22 cellular contexts compared by ENCODE assay signal in genomic region chr10:60490013-60490412, GRCh38.
DNase-seq lines count a peak whose midpoint lies in the region; ATAC-seq and TF ChIP-seq lines count a peak whose summit lies in the region.
"Had no signal": no experiment of that assay in that cellular context is flagged by ENCODE, and none has a peak within 500 bp of the region (broad histone marks: within the 10 kb centered on the region; RNA-seq: fewer than 3 reads in every experiment).

No MANE protein-coding gene starts in this region.

- H3K4me1 ChIP-seq in heart left ventricle = no peaks in the 10 kb centered on the region
- H3K4me1 ChIP-seq: upper lobe of left lung had no signal

- DNase-seq in DMS 273 (lab: John Stamatoyannopoulos, UW; ENCODE audit: unreplicated experiment) = peak; percentile 1
- no peak for DNase-seq in DMS 273 treated with DMSO at 0.1 percent for 48 hours (lab: John Stamatoyannopoulos, UW)
- peak; percentile 46 for DNase-seq in fibroblast of pulmonary artery (ENCODE audit: low read depth)
- peak; percentile 47 for DNase-seq in superior temporal gyrus (ENCODE audit: extremely low spot score)
- DNase-seq in HuH-7.5 (ENCODE audit: low spot score) = no peak
- DNase-seq in heart left ventricle = no peak
- DNase-seq: activated CD4-positive, alpha-beta T cell treated with anti-CD3 and anti-CD28 coated beads, Interleukin-2, amount 10 ng/mL, durations not matched to agents 7 days and 5 days; activated naive CD8-positive, alpha-beta T cell treated with anti-CD3 and anti-CD28 coated beads, Interleukin-2, amount 10 ng/mL, durations not matched to agents 7 days and 5 days; caudate nucleus; left ventricle myocardium superior; NCI-H1694; NCI-H748 treated with DMSO at 0.1 percent for 48 hours; occipital lobe; SHP77 treated with DMSO at 0.1 percent for 48 hours; stimulated activated CD4-positive, alpha-beta T cell treated with anti-CD3 and anti-CD28 coated beads, Interleukin-12 subunit alpha, Interleukin-12 subunit beta, amount 100 ng/mL, for 4 hours; stomach; T-cell; upper lobe of left lung had no signal

- H3K27ac ChIP-seq in VCaP (peak overlapping the region; percentile 81), heart left ventricle (no peak overlapping the region)
- H3K27ac ChIP-seq: 22Rv1, epithelial cell of prostate, stomach, upper lobe of left lung had no signal

- H3K36me3 ChIP-seq in heart left ventricle = no peaks in the 10 kb centered on the region
- H3K36me3 ChIP-seq: stomach, upper lobe of left lung had no signal

- no peak for TF ChIP-seq POLR2A in heart left ventricle (IDR thresholded peaks at IDR 0.05)

- ATAC-seq in HG03354 (IDR thresholded peaks at IDR 0.05; ENCODE audit: poor library complexity, severe bottlenecking, unreplicated experiment) (no peak), heart left ventricle (no peak)
- ATAC-seq: left ventricle myocardium superior, T-cell had no signal

- intact Hi-C loops in heart left ventricle (cut with DNase I) = no loop called here

- H3K27me3 ChIP-seq in heart left ventricle = no peaks in the 10 kb centered on the region
- H3K27me3 ChIP-seq: stomach, upper lobe of left lung had no signal

- WGBS in heart left ventricle, 4 donors = 63 to 76% (median 69%) methylated on average over 3 of the region's 3 CpGs

- TF ChIP-seq CTCF in VCaP (conservative IDR thresholded peaks at IDR 0.05) (no peak), fibroblast of pulmonary artery (IDR thresholded peaks at IDR 0.05; ENCODE audit: low read length, missing control alignments) (no peak), heart left ventricle (IDR thresholded peaks at IDR 0.05) (no peak)

- peaks cover 0 to 4% (median 0%) of the 10 kb centered on the region in 12 donors for H3K9me3 ChIP-seq in heart left ventricle
- H3K9me3 ChIP-seq: stomach, upper lobe of left lung had no signal

- H3K4me3 ChIP-seq in fibroblast of pulmonary artery (replicated peaks; ENCODE audit: low read depth, low read length) (no peak overlapping the region), heart left ventricle (no peak overlapping the region)
- H3K4me3 ChIP-seq: stomach, upper lobe of left lung had no signal

Comparison
In these comparisons a context has a peak if more than half of its experiments do, and no peak if none do; other contexts are left out.
1. DNase-seq: peak in DMS 273 (single experiment), fibroblast of pulmonary artery (single experiment) and superior temporal gyrus (single experiment); none in DMS 273 treated with DMSO at 0.1 percent for 48 hours (single experiment), HuH-7.5 (single experiment) and heart left ventricle (0 of 5).